ENCODE assay signal across 8 cellular contexts in the genomic region with DNA sequence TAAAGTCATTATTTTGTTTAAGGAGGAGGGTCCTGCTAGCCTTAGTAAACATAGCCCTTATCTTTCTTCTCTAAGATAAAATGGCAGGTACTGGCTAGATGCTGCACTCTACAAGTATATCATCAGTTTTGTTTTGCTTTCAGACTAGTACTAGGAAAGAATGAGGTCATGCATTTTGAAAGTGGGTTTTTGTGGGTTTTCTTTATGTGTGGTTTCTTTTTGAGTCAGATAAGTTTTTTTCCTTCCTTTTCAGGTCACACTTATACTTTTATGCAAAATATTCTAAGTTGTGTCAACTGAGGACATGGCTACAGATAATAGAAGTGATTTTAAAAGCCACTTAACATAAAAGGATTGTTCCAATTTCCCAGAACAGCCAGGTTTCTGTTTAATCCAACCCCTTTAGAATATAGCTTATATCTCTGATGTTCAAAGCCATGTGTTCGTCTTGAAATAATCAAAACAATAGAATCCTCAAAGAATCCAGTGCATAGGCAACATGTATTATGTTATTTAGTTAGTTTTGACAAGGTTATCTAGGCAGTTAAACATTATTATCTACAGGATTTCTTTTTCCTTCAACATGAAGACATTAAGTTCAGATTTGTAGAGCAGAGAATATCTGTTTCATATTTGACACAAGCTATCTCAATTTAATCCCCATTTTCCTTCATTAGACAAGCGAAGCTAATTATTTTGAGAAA.
DNase-seq lines count a peak whose midpoint lies in the region; ATAC-seq and TF ChIP-seq lines count a peak whose summit lies in the region.

No MANE protein-coding gene starts in this region.

- 75 to 81% methylated on average over 2 of the region's 2 CpGs for WGBS in esophagus squamous epithelium, 2 donors
- WGBS in stomach, 5 donors = 58 to 69% (median 62%) methylated on average over 2 of the region's 2 CpGs

- H3K36me3 ChIP-seq in esophagus squamous epithelium (no peaks in the 10 kb centered on the region), stomach (no peaks in the 10 kb centered on the region), lower lobe of right lung (no peaks in the 10 kb centered on the region)

- H3K4me3 Mint-ChIP-seq in natural killer cell treated with Interleukin-12 subunit alpha and Interleukin-12 subunit beta and Interleukin-15 and Interleukin-18, amount 100 ng/mL, for 72 hours = no peak overlapping the region
- H3K4me3 Mint-ChIP-seq in natural killer cell = no peak overlapping the region
- H3K4me3 Mint-ChIP-seq in activated naive CD8-positive, alpha-beta T cell treated with anti-CD3 and anti-CD28 coated beads, Interleukin-2, amount 10 ng/mL, durations not matched to agents 7 days and 5 days = peak overlapping the region; percentile 30

- POLR2A ChIA-PET in activated naive CD8-positive, alpha-beta T cell treated with anti-CD3 and anti-CD28 coated beads, Interleukin-2, amount 10 ng/mL, durations not matched to agents 7 days and 5 days (lab: Charles Lee) = no interaction called here

- H3K4me1 ChIP-seq in esophagus squamous epithelium (peaks cover 0 to 15% (median 6%) of the 10 kb centered on the region in 3 donors), stomach (peaks cover 0 to 30% (median 23%) of the 10 kb centered on the region in 4 donors), lower lobe of right lung (peaks cover 15% of the 10 kb centered on the region)

- H3K27me3 ChIP-seq in esophagus squamous epithelium (no peaks in the 10 kb centered on the region), stomach (no peaks in the 10 kb centered on the region), lower lobe of right lung (ENCODE audit: low read depth) (no peaks in the 10 kb centered on the region)

- intact Hi-C loops in natural killer cell (cut with micrococcal nuclease) (no loop called here), esophagus squamous epithelium (cut with DNase I) (no loop called here), stomach (cut with DNase I; ENCODE audit: low total_unique reads) (no loop called here), lower lobe of right lung (cut with DNase I) (no loop called here)

- H3K27ac ChIP-seq in esophagus squamous epithelium (no peak overlapping the region), stomach (no peak overlapping the region), lower lobe of right lung (no peak overlapping the region)

- H3K9me3 Mint-ChIP-seq in natural killer cell treated with Interleukin-12 subunit alpha and Interleukin-12 subunit beta and Interleukin-15 and Interleukin-18, amount 100 ng/mL, for 72 hours = peaks cover 3% of the 10 kb centered on the region
- peaks cover 6 to 8% of the 10 kb centered on the region in 2 donors for H3K9me3 Mint-ChIP-seq in natural killer cell
- peaks cover 3% of the 10 kb centered on the region for H3K9me3 Mint-ChIP-seq in activated naive CD8-positive, alpha-beta T cell treated with anti-CD3 and anti-CD28 coated beads, Interleukin-2, amount 10 ng/mL, durations not matched to agents 7 days and 5 days

- no peaks in the 10 kb centered on the region for H3K27me3 Mint-ChIP-seq in natural killer cell treated with Interleukin-12 subunit alpha and Interleukin-12 subunit beta and Interleukin-15 and Interleukin-18, amount 100 ng/mL, for 72 hours
- no peaks in the 10 kb centered on the region for H3K27me3 Mint-ChIP-seq in natural killer cell (ENCODE audit: low read depth in 2 of 2)
- H3K27me3 Mint-ChIP-seq in activated naive CD8-positive, alpha-beta T cell treated with anti-CD3 and anti-CD28 coated beads, Interleukin-2, amount 10 ng/mL, durations not matched to agents 7 days and 5 days = peaks cover 3% of the 10 kb centered on the region

- peaks cover 0 to 6% of the 10 kb centered on the region in 2 donors for H3K4me1 Mint-ChIP-seq in natural killer cell treated with Interleukin-12 subunit alpha and Interleukin-12 subunit beta and Interleukin-15 and Interleukin-18, amount 100 ng/mL, for 72 hours (ENCODE audit: low read depth in 2 of 2)
- no peaks in the 10 kb centered on the region for H3K4me1 Mint-ChIP-seq in natural killer cell
- peaks cover 13% of the 10 kb centered on the region for H3K4me1 Mint-ChIP-seq in activated naive CD8-positive, alpha-beta T cell treated with anti-CD3 and anti-CD28 coated beads, Interleukin-2, amount 10 ng/mL, durations not matched to agents 7 days and 5 days

- no peaks in the 10 kb centered on the region for H3K9me3 ChIP-seq in esophagus squamous epithelium
- no peaks in the 10 kb centered on the region for H3K9me3 ChIP-seq in stomach
- H3K9me3 ChIP-seq in lower lobe of right lung = no peaks in the 10 kb centered on the region

- TF ChIP-seq POLR2A in esophagus squamous epithelium (IDR thresholded peaks at IDR 0.05) (no peak), stomach (IDR thresholded peaks at IDR 0.05) (no peak)

- ATAC-seq in natural killer cell treated with Interleukin-12 subunit alpha and Interleukin-12 subunit beta and Interleukin-15 and Interleukin-18, amount 100 ng/mL, for 72 hours = peak; percentile 66 to 89
- ATAC-seq in natural killer cell (no peak), HG03064 (IDR thresholded peaks at IDR 0.05; ENCODE audit: low read depth, unreplicated experiment) (peak; percentile 96), lower lobe of right lung (no peak)
- peak; percentile 97 for ATAC-seq in activated naive CD8-positive, alpha-beta T cell treated with anti-CD3 and anti-CD28 coated beads, Interleukin-2, amount 10 ng/mL, durations not matched to agents 7 days and 5 days (ENCODE audit: low read depth)

- no peak for DNase-seq in natural killer cell treated with Interleukin-12 subunit alpha and Interleukin-12 subunit beta and Interleukin-15 and Interleukin-18, amount 100 ng/mL, for 72 hours (ENCODE audit: low spot score)
- DNase-seq in natural killer cell = no peak
- DNase-seq in activated naive CD8-positive, alpha-beta T cell treated with anti-CD3 and anti-CD28 coated beads, Interleukin-2, amount 10 ng/mL, durations not matched to agents 7 days and 5 days = no peak
- no peak for DNase-seq in esophagus squamous epithelium (lab: John Stamatoyannopoulos, UW)
- DNase-seq in stomach = no peak
- no peak for DNase-seq in lower lobe of right lung
- no peak for DNase-seq in activated naive CD4-positive, alpha-beta T cell treated with anti-CD3 and anti-CD28 coated beads, Interleukin-2, amount 50 U/mL, for 16 hours

- H3K4me3 ChIP-seq in esophagus squamous epithelium (no peak overlapping the region), stomach (no peak overlapping the region), lower lobe of right lung (no peak overlapping the region)

- H3K36me3 Mint-ChIP-seq in natural killer cell treated with Interleukin-12 subunit alpha and Interleukin-12 subunit beta and Interleukin-15 and Interleukin-18, amount 100 ng/mL, for 72 hours = no peaks in the 10 kb centered on the region
- H3K36me3 Mint-ChIP-seq in natural killer cell = no peaks in the 10 kb centered on the region
- no peaks in the 10 kb centered on the region for H3K36me3 Mint-ChIP-seq in activated naive CD8-positive, alpha-beta T cell treated with anti-CD3 and anti-CD28 coated beads, Interleukin-2, amount 10 ng/mL, durations not matched to agents 7 days and 5 days

- H3K27ac Mint-ChIP-seq in natural killer cell treated with Interleukin-12 subunit alpha and Interleukin-12 subunit beta and Interleukin-15 and Interleukin-18, amount 100 ng/mL, for 72 hours = peak overlapping the region in 1 of 2 donors; percentile 45
- no peak overlapping the region for H3K27ac Mint-ChIP-seq in natural killer cell
- H3K27ac Mint-ChIP-seq in activated naive CD8-positive, alpha-beta T cell treated with anti-CD3 and anti-CD28 coated beads, Interleukin-2, amount 10 ng/mL, durations not matched to agents 7 days and 5 days = peak overlapping the region; percentile 34

- TF ChIP-seq CTCF in natural killer cell (IDR thresholded peaks at IDR 0.05) (no peak), esophagus squamous epithelium (IDR thresholded peaks at IDR 0.05) (no peak), stomach (IDR thresholded peaks at IDR 0.05) (no peak), lower lobe of right lung (IDR thresholded peaks at IDR 0.05) (no peak)

- no peak for TF ChIP-seq EP300 in stomach (IDR thresholded peaks at IDR 0.05)

Comparison
In these comparisons a context has a peak if more than half of its experiments do, and no peak if none do; other contexts are left out.
1. ATAC-seq: peak in natural killer cell treated with Interleukin-12 subunit alpha and Interleukin-12 subunit beta and Interleukin-15 and Interleukin-18, amount 100 ng/mL, for 72 hours (2 of 2), HG03064 (single experiment) and activated naive CD8-positive, alpha-beta T cell treated with anti-CD3 and anti-CD28 coated beads, Interleukin-2, amount 10 ng/mL, durations not matched to agents 7 days and 5 days (single experiment); none in natural killer cell (0 of 3) and lower lobe of right lung (0 of 2).